8 cellular contexts compared by ENCODE assay signal in the genomic region with DNA sequence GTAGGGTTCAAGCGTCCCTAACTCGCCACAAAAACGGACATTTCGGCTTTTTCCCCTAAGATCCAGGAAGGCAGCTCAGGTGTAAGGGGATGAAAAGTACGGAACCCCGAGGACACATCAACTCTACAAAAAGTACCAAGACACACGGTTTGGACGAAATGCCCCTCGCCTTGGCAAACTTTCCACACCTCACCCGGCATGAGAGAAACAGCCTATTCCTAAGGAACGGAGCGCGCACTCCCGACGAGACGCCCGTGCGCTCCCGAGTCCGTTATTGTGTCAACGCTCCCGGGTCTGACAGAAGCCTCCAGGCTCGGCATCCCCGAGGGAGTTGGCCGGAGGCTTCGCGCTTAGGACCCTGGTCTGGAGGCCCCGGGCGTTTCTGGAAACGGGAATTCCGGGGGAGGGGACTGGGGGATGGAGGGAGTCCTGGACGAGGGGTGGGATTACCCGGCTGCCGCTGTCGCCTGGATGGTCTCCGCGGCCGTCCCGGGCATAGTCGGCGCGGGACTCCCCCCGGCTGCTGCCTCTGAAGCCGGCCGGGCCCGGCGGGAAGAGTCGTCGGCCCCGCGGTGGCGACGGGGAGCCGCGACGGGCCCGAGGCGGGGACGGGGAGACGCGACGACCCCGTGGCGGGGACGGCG. TPM values are rescaled to one million over a fixed set of nuclear protein-coding genes. Genes with fewer than 3 reads are reported as not detected.
DNase-seq lines count a peak whose midpoint lies in the region; ATAC-seq and TF ChIP-seq lines count a peak whose summit lies in the region.

No MANE protein-coding gene starts in this region.

- DNase-seq in NCI-H524 (lab: John Stamatoyannopoulos, UW) (peak; percentile 40 to 46), NCI-H524 treated with DMSO at 0.1 percent for 48 hours (lab: John Stamatoyannopoulos, UW) (no peak), RWPE2 (ENCODE audit: low spot score) (no peak), iris pigment epithelial cell (ENCODE audit: low read depth) (peak; percentile 49)
- DNase-seq in central memory CD4-positive, alpha-beta T cell = peak; percentile 15

- peak overlapping the region; percentile 90 for H3K27ac ChIP-seq in RWPE2 (ENCODE audit: poor library complexity, severe bottlenecking)

- peak overlapping the region; percentile 91 for H3K4me2 ChIP-seq in skeletal muscle satellite cell (ENCODE audit: low read length)

- no peaks in the 10 kb centered on the region for H3K9me3 ChIP-seq in RWPE2 (ENCODE audit: severe bottlenecking)
- no peaks in the 10 kb centered on the region for H3K9me3 ChIP-seq in skeletal muscle satellite cell (replicated peaks; ENCODE audit: low read length)

- H3K4me1 ChIP-seq in RWPE2 (ENCODE audit: insufficient read depth, poor library complexity, severe bottlenecking) = peaks cover 27% of the 10 kb centered on the region
- peaks cover 15% of the 10 kb centered on the region for H3K4me1 ChIP-seq in skeletal muscle satellite cell (ENCODE audit: control insufficient read depth, insufficient read depth, low read length)

- TF ChIP-seq CTCF in RWPE2 (IDR thresholded peaks at IDR 0.05; ENCODE audit: poor library complexity, severe bottlenecking) = no peak

- H3K4me3 ChIP-seq in RWPE2 (ENCODE audit: severe bottlenecking) (peak overlapping the region; percentile 87), skeletal muscle satellite cell (ENCODE audit: low read length) (peak overlapping the region; percentile 69)

- peak overlapping the region; percentile 79 for H3K9ac ChIP-seq in skeletal muscle satellite cell (ENCODE audit: low read depth, low read length)

- ATAC-seq in HG02840 (IDR thresholded peaks at IDR 0.05; ENCODE audit: low FRiP score, unreplicated experiment) (peak; percentile 5), RWPE2 (ENCODE audit: low read depth) (peak; percentile 35; the same call in 2 of the 3 replicates), HG03439 (IDR thresholded peaks at IDR 0.05; ENCODE audit: unreplicated experiment) (no peak)

- H3K27me3 ChIP-seq in RWPE2 (ENCODE audit: insufficient read depth, poor library complexity, severe bottlenecking) (no peaks in the 10 kb centered on the region), skeletal muscle satellite cell (ENCODE audit: control insufficient read depth, insufficient read depth, low read length) (no peaks in the 10 kb centered on the region)

- peaks cover 13% of the 10 kb centered on the region for H3K36me3 ChIP-seq in RWPE2 (ENCODE audit: low read depth)
- peaks cover 16% of the 10 kb centered on the region for H3K36me3 ChIP-seq in skeletal muscle satellite cell (ENCODE audit: insufficient read depth, low read length)

RNA-seq across cellular contexts. Expression of a gene that starts 0.8 kb away (rescaled TPM):
- total RNA-seq in skeletal muscle satellite cell (2012; rRNA removed) = 5.6 and 7.2 TPM in 2 replicates

RNA-seq across cellular contexts. Expression of a gene that starts 58.7 kb away (rescaled TPM):
- total RNA-seq in skeletal muscle satellite cell (2012; rRNA removed) = 17.3 and 31.9 TPM in 2 replicates

Comparison
In these comparisons a context has a peak if more than half of its experiments do, and no peak if none do; other contexts are left out.
1. DNase-seq: peak in NCI-H524 (2 of 2), central memory CD4-positive, alpha-beta T cell (single experiment) and iris pigment epithelial cell (single experiment); none in NCI-H524 treated with DMSO at 0.1 percent for 48 hours (single experiment) and RWPE2 (single experiment).